In the genomic region with DNA sequence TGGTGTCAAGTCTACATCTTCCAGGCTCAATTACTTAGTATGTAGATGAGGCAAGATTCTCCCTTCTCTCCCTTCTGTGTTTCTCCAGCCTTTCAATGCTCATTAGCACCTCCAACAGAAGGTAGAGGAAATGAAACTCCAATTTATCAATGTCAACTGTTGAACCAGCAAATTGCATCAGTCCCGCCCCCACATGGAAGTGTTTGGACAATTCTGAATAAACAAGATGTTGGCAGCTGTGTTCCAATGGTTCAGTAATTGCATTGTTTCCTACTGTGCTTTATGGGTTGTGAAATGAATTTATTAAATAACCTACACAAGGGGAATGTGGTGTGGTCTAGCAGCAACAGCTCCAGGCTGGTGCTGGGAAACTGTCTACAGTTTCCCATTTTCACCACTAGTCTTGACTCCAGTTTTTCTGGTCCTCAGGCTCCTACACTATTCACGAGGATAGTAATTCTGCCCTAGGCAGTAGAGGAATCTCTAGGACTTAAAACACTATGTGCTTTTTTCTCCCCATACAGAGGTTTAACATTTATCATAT, we compare ENCODE assay signal across 8 cellular contexts.
DNase-seq lines count a peak whose midpoint lies in the region; ATAC-seq and TF ChIP-seq lines count a peak whose summit lies in the region.

No MANE protein-coding gene starts in this region.

- 0 out of 2 replicates have a peak, but pooled peaks have one; percentile 5 for TF ChIP-seq CTCF in MM.1S (IDR thresholded peaks at IDR 0.05; ENCODE audit: low read length)
- no peak for TF ChIP-seq CTCF in mucosa of descending colon (IDR thresholded peaks at IDR 0.05)

- H3K9ac ChIP-seq in MM.1S (ENCODE audit: low read length): no peak overlapping the region

- DNase-seq in MM.1S (no peak), SK-MEL-5 (ENCODE audit: low read depth, low spot score) (peak; percentile 55), mucosa of descending colon (peak in 1 of 3 donors; percentile 47), T-helper 9 cell (no peak), cortex of kidney (lab: John Stamatoyannopoulos, UW) (no peak)
- DNase-seq in NK-92 treated with Interleukin-12 subunit alpha and Interleukin-12 subunit beta, amount 100 ng/mL, for 24 hours (lab: John Stamatoyannopoulos, UW): no peak

- no peaks in the 10 kb centered on the region for H3K9me2 ChIP-seq in MM.1S (replicated peaks; ENCODE audit: insufficient read depth, low read length)

- no peaks in the 10 kb centered on the region for H3K79me2 ChIP-seq in MM.1S (ENCODE audit: low read length)

- no peak overlapping the region for H2AFZ ChIP-seq in MM.1S (ENCODE audit: low read length)

- H4K20me1 ChIP-seq in MM.1S (ENCODE audit: insufficient read depth, low read length): no peaks in the 10 kb centered on the region

- H3K27ac ChIP-seq in MM.1S (ENCODE audit: low read length): no peak overlapping the region

- H3K27me3 ChIP-seq in MM.1S (replicated peaks; ENCODE audit: insufficient read depth, low read length): no peaks in the 10 kb centered on the region

- ATAC-seq in GM19043 (IDR thresholded peaks at IDR 0.05; ENCODE audit: low read depth, unreplicated experiment) (peak; percentile 50), mucosa of descending colon (peak; percentile 77), GM18909 (IDR thresholded peaks at IDR 0.05; ENCODE audit: poor library complexity, unreplicated experiment) (no peak)

- H3K4me3 ChIP-seq in MM.1S (ENCODE audit: low read length): no peak overlapping the region
- H3K4me3 ChIP-seq in mucosa of descending colon: no peak overlapping the region

- H3K4me2 ChIP-seq in MM.1S (ENCODE audit: low read depth, low read length): no peak overlapping the region

- H3K9me3 ChIP-seq in MM.1S (replicated peaks; ENCODE audit: insufficient read depth, low read length) (no peaks in the 10 kb centered on the region), mucosa of descending colon (no peaks in the 10 kb centered on the region)

- in situ Hi-C loops in SK-MEL-5 (cut with HindIII; ENCODE audit: low pct_unique_long_range_greater_than_20kb, low sequenced_read_pairs): no loop called here

- H3K36me3 ChIP-seq in MM.1S (replicated peaks; ENCODE audit: insufficient read depth, low read length) (no peaks in the 10 kb centered on the region), mucosa of descending colon (ENCODE audit: low read depth) (no peaks in the 10 kb centered on the region)

- H3K4me1 ChIP-seq in MM.1S (ENCODE audit: low read length): peaks cover 4% of the 10 kb centered on the region; the same call in 1 of the 2 replicates
- peaks cover 6% of the 10 kb centered on the region for H3K4me1 ChIP-seq in mucosa of descending colon (ENCODE audit: low read depth)

- no peaks in the 10 kb centered on the region for H3F3A ChIP-seq in MM.1S (ENCODE audit: insufficient read depth, low read length)

- intact Hi-C loops in mucosa of descending colon (cut with DNase I, micrococcal nuclease): no loop called here
